In genomic region chr6:35602133-35602946, GRCh38 we compare ENCODE assay signal across 8 cellular contexts.
DNase-seq lines count a peak whose midpoint lies in the region; ATAC-seq, FAIRE-seq and TF ChIP-seq lines count a peak whose summit lies in the region.

No MANE protein-coding gene starts in this region.

- TF ChIP-seq POLR2A in K562 (conservative IDR thresholded peaks at IDR 0.05) = no peak

- H3K9me3 Mint-ChIP-seq in activated naive CD4-positive, alpha-beta T cell treated with anti-CD3 and anti-CD28 coated beads, Interleukin-2, amount 50 U/mL, for 24 hours = no peaks in the 10 kb centered on the region
- no peaks in the 10 kb centered on the region for H3K9me3 Mint-ChIP-seq in Caco-2 (ENCODE audit: unreplicated experiment)
- H3K9me3 Mint-ChIP-seq in stimulated activated naive B cell treated with anti-CD40 and anti-IgM and Interleukin-4, amounts not matched to agents 10 μg/mL and 1 μg/mL and 100 μg/mL, for 72 hours = no peaks in the 10 kb centered on the region

- H3K36me3 Mint-ChIP-seq in activated naive CD4-positive, alpha-beta T cell treated with anti-CD3 and anti-CD28 coated beads, Interleukin-2, amount 50 U/mL, for 24 hours = peaks cover 10% of the 10 kb centered on the region
- H3K36me3 Mint-ChIP-seq in Caco-2 (ENCODE audit: insufficient read depth, unreplicated experiment) = no peaks in the 10 kb centered on the region
- peaks cover 6 to 8% of the 10 kb centered on the region in 2 donors for H3K36me3 Mint-ChIP-seq in stimulated activated naive B cell treated with anti-CD40 and anti-IgM and Interleukin-4, amounts not matched to agents 10 μg/mL and 1 μg/mL and 100 μg/mL, for 72 hours

- no peak overlapping the region for H3K4me3 ChIP-seq in K562
- peak overlapping the region; percentile 39 for H3K4me3 ChIP-seq in thymus (ENCODE audit: low read length)
- no peak overlapping the region for H3K4me3 ChIP-seq in Caco-2 (ENCODE audit: low read depth, low read length)

- H3K9ac ChIP-seq in K562 (ENCODE audit: insufficient read depth in 1 of 2, low read depth in 2 of 2, low read length in 2 of 2) = no peak overlapping the region

- TF ChIP-seq EP300 in K562 (IDR thresholded peaks at IDR 0.05; ENCODE audit: low read length) = no peak

- POLR2A ChIA-PET in K562 (lab: Yijun Ruan, JAX) (interaction anchor here (0.6 to 1.7 kb wide), 9 partner anchors 8 to 134 kb away, joined by 3 to 8 read pairs (median 4); partner anchors contain the start of gene RPL10A), Caco-2 (lab: Charles Lee) (interaction anchor here (0.5 kb wide), 1 partner anchor 90 kb away, joined by 4 read pairs; no protein-coding TSS in a partner anchor)

- 71% methylated on average over 6 of the region's 6 CpGs for WGBS in K562 (ENCODE audit: insufficient coverage, low coverage, missing lambda C conversion rate)
- WGBS in thymus = 69% methylated on average over 6 of the region's 6 CpGs

- no peaks in the 10 kb centered on the region for H3K27me3 ChIP-seq in K562 (ENCODE audit: control insufficient read depth in 2 of 2, insufficient read depth in 2 of 2, low read length in 2 of 2)
- H3K27me3 ChIP-seq in thymus (ENCODE audit: control insufficient read depth, insufficient read depth) = no peaks in the 10 kb centered on the region
- H3K27me3 ChIP-seq in Caco-2 (replicated peaks; ENCODE audit: control insufficient read depth, insufficient read depth, low read length) = no peaks in the 10 kb centered on the region

- BruUV-seq in K562 (replicated peaks; lab: Mats Ljungman, UMichigan) = no TSS peak
- no TSS peak for BruUV-seq in Caco-2 (replicated peaks; lab: Mats Ljungman, UMichigan)

- CTCF ChIA-PET in K562 (lab: Yijun Ruan, JAX; ENCODE audit: low intra/inter-chr PET ratio) (no interaction called here), Caco-2 (lab: Charles Lee) (interaction anchor here (1.2 kb wide), 1 partner anchor 134 kb away, joined by 5 read pairs; the partner anchor contains the start of gene ARMC12)

- no peak for DNase-seq in activated naive CD4-positive, alpha-beta T cell (lab: John Stamatoyannopoulos, UW)
- DNase-seq in K562 (ENCODE audit: extremely low read depth in 1 of 4, low spot score in 3 of 4) (no peak), left lobe of liver (ENCODE audit: low spot score) (no peak), Caco-2 (no peak), frontal cortex (ENCODE audit: low spot score in 2 of 2) (no peak)
- DNase-seq in stimulated activated naive B cell treated with anti-CD40 and anti-IgM and Interleukin-4, amounts not matched to agents 10 μg/mL and 1 μg/mL and 100 μg/mL, for 72 hours = no peak

- H3K27ac ChIP-seq in K562 (ENCODE audit: extremely low read depth, low read depth, low read length) (no peak overlapping the region), thymus (ENCODE audit: low read depth) (peak overlapping the region; percentile 99)

- FAIRE-seq in K562 (lab: Jason Lieb, UNC) (no peak), frontal cortex (lab: Jason Lieb, UNC) (no peak)

- H3K4me3 Mint-ChIP-seq in activated naive CD4-positive, alpha-beta T cell treated with anti-CD3 and anti-CD28 coated beads, Interleukin-2, amount 50 U/mL, for 24 hours = peak overlapping the region; percentile 79
- no peak overlapping the region for H3K4me3 Mint-ChIP-seq in Caco-2 (ENCODE audit: unreplicated experiment)
- no peak overlapping the region for H3K4me3 Mint-ChIP-seq in stimulated activated naive B cell treated with anti-CD40 and anti-IgM and Interleukin-4, amounts not matched to agents 10 μg/mL and 1 μg/mL and 100 μg/mL, for 72 hours

- peak overlapping the region; percentile 93 for H3K27ac Mint-ChIP-seq in activated naive CD4-positive, alpha-beta T cell treated with anti-CD3 and anti-CD28 coated beads, Interleukin-2, amount 50 U/mL, for 24 hours
- H3K27ac Mint-ChIP-seq in Caco-2 (ENCODE audit: unreplicated experiment) = no peak overlapping the region
- no peak overlapping the region for H3K27ac Mint-ChIP-seq in stimulated activated naive B cell treated with anti-CD40 and anti-IgM and Interleukin-4, amounts not matched to agents 10 μg/mL and 1 μg/mL and 100 μg/mL, for 72 hours

- ATAC-seq in K562 (peak; percentile 51; the same call in 2 of the 3 replicates), left lobe of liver (peak; percentile 73)
- no peak for ATAC-seq in stimulated activated naive B cell treated with anti-CD40 and anti-IgM and Interleukin-4, amounts not matched to agents 10 μg/mL and 1 μg/mL and 100 μg/mL, for 72 hours (replicated peaks)

- no peak overlapping the region for H3K4me2 ChIP-seq in K562 (ENCODE audit: insufficient read depth, low read length)

- no peaks in the 10 kb centered on the region for H3K9me1 ChIP-seq in K562 (ENCODE audit: control insufficient read depth, insufficient read depth, low read length)

- no peaks in the 10 kb centered on the region for H4K20me1 ChIP-seq in K562 (replicated peaks; ENCODE audit: control insufficient read depth, insufficient read depth, low read length)

- peaks cover 21% of the 10 kb centered on the region for H3K36me3 ChIP-seq in K562 (ENCODE audit: control insufficient read depth, insufficient read depth, low read length)
- H3K36me3 ChIP-seq in thymus (ENCODE audit: control insufficient read depth, insufficient read depth) = peaks cover 9% of the 10 kb centered on the region
- no peaks in the 10 kb centered on the region for H3K36me3 ChIP-seq in Caco-2 (ENCODE audit: control insufficient read depth, insufficient read depth, low read length)

- H3K4me1 ChIP-seq in K562 (replicated peaks in 1 of 2; ENCODE audit: control insufficient read depth in 2 of 2, insufficient read depth in 2 of 2, low read length in 2 of 2) = no peaks in the 10 kb centered on the region
- H3K4me1 ChIP-seq in thymus (ENCODE audit: control insufficient read depth, insufficient read depth, low read length) = peaks cover 28% of the 10 kb centered on the region
- no peaks in the 10 kb centered on the region for H3K4me1 ChIP-seq in Caco-2

- no peak for TF ChIP-seq RAD21 in K562 (CRISPR knock-in tag; conservative IDR thresholded peaks at IDR 0.05 in 1 of 2, IDR thresholded peaks at IDR 0.05 in 1 of 2)

- intact Hi-C loops in K562 (cut with micrococcal nuclease) (no loop called here), Caco-2 (cut with micrococcal nuclease; ENCODE audit: unreplicated experiment) (no loop called here)

- no peaks in the 10 kb centered on the region for H3K9me3 ChIP-seq in K562 (replicated peaks; ENCODE audit: control insufficient read depth, insufficient read depth, low read depth, low read length)
- no peaks in the 10 kb centered on the region for H3K9me3 ChIP-seq in thymus (ENCODE audit: control insufficient read depth)
- H3K9me3 ChIP-seq in Caco-2 = no peaks in the 10 kb centered on the region

- in situ Hi-C loops in K562 (cut with MboI) = no loop called here

- H3K27me3 Mint-ChIP-seq in activated naive CD4-positive, alpha-beta T cell treated with anti-CD3 and anti-CD28 coated beads, Interleukin-2, amount 50 U/mL, for 24 hours = no peaks in the 10 kb centered on the region
- H3K27me3 Mint-ChIP-seq in Caco-2 (ENCODE audit: insufficient read depth, unreplicated experiment) = no peaks in the 10 kb centered on the region
- H3K27me3 Mint-ChIP-seq in stimulated activated naive B cell treated with anti-CD40 and anti-IgM and Interleukin-4, amounts not matched to agents 10 μg/mL and 1 μg/mL and 100 μg/mL, for 72 hours = no peaks in the 10 kb centered on the region

- TF ChIP-seq CTCF in K562 (IDR thresholded peaks at IDR 0.05 in 2 of 3, conservative IDR thresholded peaks at IDR 0.05 in 1 of 3; ENCODE audit: insufficient read depth in 2 of 3, low read depth in 1 of 3, low read length in 3 of 3) = no peak
- TF ChIP-seq CTCF in Caco-2 (IDR thresholded peaks at IDR 0.05; ENCODE audit: insufficient read depth in 1 of 2, low read depth in 1 of 2, low read length in 1 of 2, severe bottlenecking in 1 of 2, unreplicated experiment in 1 of 2) = no peak

- no peak overlapping the region for H2AFZ ChIP-seq in K562 (ENCODE audit: low read depth, low read length)

- H3K4me1 Mint-ChIP-seq in activated naive CD4-positive, alpha-beta T cell treated with anti-CD3 and anti-CD28 coated beads, Interleukin-2, amount 50 U/mL, for 24 hours = peaks cover 75% of the 10 kb centered on the region
- H3K4me1 Mint-ChIP-seq in Caco-2 (ENCODE audit: low read depth, unreplicated experiment) = no peaks in the 10 kb centered on the region
- H3K4me1 Mint-ChIP-seq in stimulated activated naive B cell treated with anti-CD40 and anti-IgM and Interleukin-4, amounts not matched to agents 10 μg/mL and 1 μg/mL and 100 μg/mL, for 72 hours = peaks cover 22 to 37% of the 10 kb centered on the region in 2 donors

- H3K79me2 ChIP-seq in K562 (ENCODE audit: control insufficient read depth, insufficient read depth, low read length) = no peaks in the 10 kb centered on the region; the same call in 2 of the 3 replicates

TF ChIP-seq in K562, 482 proteins besides CTCF, POLR2A, EP300 and RAD21:
- TF ChIP-seq RBFOX2 (IDR thresholded peaks at IDR 0.05; ENCODE audit: low read depth, low read length) (no peak), CHCHD3 (CRISPR knock-in tag; IDR thresholded peaks at IDR 0.05) (no peak), HDAC8 (tag; IDR thresholded peaks at IDR 0.05) (no peak)
- TF ChIP-seq, protein P1, sequence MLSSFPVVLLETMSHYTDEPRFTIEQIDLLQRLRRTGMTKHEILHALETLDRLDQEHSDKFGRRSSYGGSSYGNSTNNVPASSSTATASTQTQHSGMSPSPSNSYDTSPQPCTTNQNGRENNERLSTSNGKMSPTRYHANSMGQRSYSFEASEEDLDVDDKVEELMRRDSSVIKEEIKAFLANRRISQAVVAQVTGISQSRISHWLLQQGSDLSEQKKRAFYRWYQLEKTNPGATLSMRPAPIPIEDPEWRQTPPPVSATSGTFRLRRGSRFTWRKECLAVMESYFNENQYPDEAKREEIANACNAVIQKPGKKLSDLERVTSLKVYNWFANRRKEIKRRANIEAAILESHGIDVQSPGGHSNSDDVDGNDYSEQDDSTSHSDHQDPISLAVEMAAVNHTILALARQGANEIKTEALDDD (IDR thresholded peaks at IDR 0.05) = 0 out of 2 replicates have a peak, but pooled peaks have one; percentile 47

Comparison
In these comparisons a context has a peak if more than half of its experiments do, and no peak if none do; other contexts are left out.
1. ATAC-seq: peak in K562 (single experiment) and left lobe of liver (single experiment); none in stimulated activated naive B cell treated with anti-CD40 and anti-IgM and Interleukin-4, amounts not matched to agents 10 μg/mL and 1 μg/mL and 100 μg/mL, for 72 hours (0 of 2).